18 cellular contexts compared by ENCODE assay signal in genomic region chr18:5391427-5391826, GRCh38.
DNase-seq lines count a peak whose midpoint lies in the region; TF ChIP-seq lines count a peak whose summit lies in the region.
"Had no signal": no experiment of that assay in that cellular context is flagged by ENCODE, and none has a peak within 500 bp of the region (broad histone marks: within the 10 kb centered on the region; RNA-seq: fewer than 3 reads in every experiment).

No MANE protein-coding gene starts in this region.

- no peak overlapping the region for H3K4me3 Mint-ChIP-seq in glutamatergic neuron (ENCODE audit: unreplicated experiment)
- H3K4me3 Mint-ChIP-seq: B cell; CD4-positive, CD25-positive, alpha-beta regulatory T cell; CD8-positive, alpha-beta T cell; GM23338 had no signal

- TF ChIP-seq CTCF in glutamatergic neuron (IDR thresholded peaks at IDR 0.05; ENCODE audit: partially characterized antibody, unreplicated experiment): no peak
- no peak for TF ChIP-seq CTCF in PC-9 (conservative IDR thresholded peaks at IDR 0.05)

- H3K27me3 Mint-ChIP-seq in glutamatergic neuron (ENCODE audit: unreplicated experiment): peaks cover 2% of the 10 kb centered on the region

- no peaks in the 10 kb centered on the region for H3K9me3 ChIP-seq in PC-9 (ENCODE audit: insufficient read depth, low read depth)
- H3K9me3 ChIP-seq: BLaER1, HAP-1 had no signal

- BruUV-seq in PC-9 (replicated peaks; lab: Mats Ljungman, UMichigan): no TSS peak

- no peak overlapping the region for H2AFZ ChIP-seq in PC-9
- H2AFZ ChIP-seq: GM23338 had no signal

- H4K20me1 ChIP-seq in PC-9 (ENCODE audit: insufficient read depth): no peaks in the 10 kb centered on the region
- H4K20me1 ChIP-seq: BLaER1 had no signal

- H3K79me2 ChIP-seq in PC-9 (ENCODE audit: low read depth): no peaks in the 10 kb centered on the region

- DNase-seq in KBM-7: peak; percentile 27
- DNase-seq in NCI-H2171 treated with DMSO at 0.1 percent for 48 hours (lab: John Stamatoyannopoulos, UW): peak; percentile 58
- DNase-seq in glutamatergic neuron: no peak
- DNase-seq in retina: peak; percentile 32
- no peak for DNase-seq in NCI-H446 treated with DMSO at 0.1 percent for 48 hours (lab: John Stamatoyannopoulos, UW)
- DNase-seq in PC-9: no peak
- no peak for DNase-seq in activated T-cell treated with anti-CD3 and anti-CD28 coated beads for 4 hours
- DNase-seq: CD4-positive, CD25-positive, alpha-beta regulatory T cell; CD8-positive, alpha-beta T cell; DMS 273 treated with DMSO at 0.1 percent for 48 hours; DMS79; EL; GF-D8 had no signal

- no peaks in the 10 kb centered on the region for H3F3A ChIP-seq in PC-9 (ENCODE audit: insufficient read depth, low read depth)

- POLR2A ChIA-PET in PC-9 (lab: Charles Lee; ENCODE audit: unreplicated experiment): no interaction called here

- H3K4me1 ChIP-seq in PC-9 (replicated peaks; ENCODE audit: insufficient read depth): no peaks in the 10 kb centered on the region
- H3K4me1 ChIP-seq: BLaER1, HAP-1 had no signal

- no peak overlapping the region for H3K4me3 ChIP-seq in PC-9
- H3K4me3 ChIP-seq: BLaER1, GM23338, HAP-1 had no signal

- CTCF ChIA-PET in PC-9 (lab: Charles Lee): no interaction called here

- in situ Hi-C loops in KBM-7 (cut with MboI; ENCODE audit: low pct_unique_long_range_greater_than_20kb, low sequenced_read_pairs): no loop called here

- no peaks in the 10 kb centered on the region for H3K36me3 ChIP-seq in PC-9 (ENCODE audit: low read depth)
- H3K36me3 ChIP-seq: BLaER1 had no signal

- peaks cover 18% of the 10 kb centered on the region for H3K36me3 Mint-ChIP-seq in glutamatergic neuron (ENCODE audit: unreplicated experiment)
- H3K36me3 Mint-ChIP-seq: CD4-positive, CD25-positive, alpha-beta regulatory T cell; CD8-positive, alpha-beta T cell had no signal

- H3K27ac Mint-ChIP-seq in glutamatergic neuron (ENCODE audit: unreplicated experiment): peak overlapping the region; percentile 36
- H3K27ac Mint-ChIP-seq: B cell; CD8-positive, alpha-beta T cell; GM23338 had no signal

- H3K4me1 Mint-ChIP-seq in glutamatergic neuron (ENCODE audit: low read depth, unreplicated experiment): peaks cover 4% of the 10 kb centered on the region
- H3K4me1 Mint-ChIP-seq: B cell, GM23338 had no signal

- H3K27me3 ChIP-seq in PC-9 (ENCODE audit: insufficient read depth, low read depth): no peaks in the 10 kb centered on the region
- H3K27me3 ChIP-seq: BLaER1 had no signal

- no peak overlapping the region for H3K4me2 ChIP-seq in PC-9
- H3K4me2 ChIP-seq: BLaER1, GM23338 had no signal

- no peak overlapping the region for H3K27ac ChIP-seq in PC-9
- H3K27ac ChIP-seq: BLaER1, C4-2B had no signal

- intact Hi-C loops in PC-9 (cut with micrococcal nuclease; ENCODE audit: unreplicated experiment): no loop called here

- no peaks in the 10 kb centered on the region for H3K9me2 ChIP-seq in PC-9 (ENCODE audit: insufficient read depth)

- peaks cover 5% of the 10 kb centered on the region for H3K9me3 Mint-ChIP-seq in glutamatergic neuron (ENCODE audit: unreplicated experiment)
- H3K9me3 Mint-ChIP-seq: CD8-positive, alpha-beta T cell; GM23338 had no signal

Comparison
In these comparisons a context has a peak if more than half of its experiments do, and no peak if none do; other contexts are left out.
1. DNase-seq: peak in KBM-7 (single experiment), NCI-H2171 treated with DMSO at 0.1 percent for 48 hours (single experiment) and retina (single experiment); none in glutamatergic neuron (single experiment), NCI-H446 treated with DMSO at 0.1 percent for 48 hours (single experiment), PC-9 (0 of 2) and activated T-cell treated with anti-CD3 and anti-CD28 coated beads for 4 hours (single experiment).